ENCODE assay signal across 8 cellular contexts in the genomic region with DNA sequence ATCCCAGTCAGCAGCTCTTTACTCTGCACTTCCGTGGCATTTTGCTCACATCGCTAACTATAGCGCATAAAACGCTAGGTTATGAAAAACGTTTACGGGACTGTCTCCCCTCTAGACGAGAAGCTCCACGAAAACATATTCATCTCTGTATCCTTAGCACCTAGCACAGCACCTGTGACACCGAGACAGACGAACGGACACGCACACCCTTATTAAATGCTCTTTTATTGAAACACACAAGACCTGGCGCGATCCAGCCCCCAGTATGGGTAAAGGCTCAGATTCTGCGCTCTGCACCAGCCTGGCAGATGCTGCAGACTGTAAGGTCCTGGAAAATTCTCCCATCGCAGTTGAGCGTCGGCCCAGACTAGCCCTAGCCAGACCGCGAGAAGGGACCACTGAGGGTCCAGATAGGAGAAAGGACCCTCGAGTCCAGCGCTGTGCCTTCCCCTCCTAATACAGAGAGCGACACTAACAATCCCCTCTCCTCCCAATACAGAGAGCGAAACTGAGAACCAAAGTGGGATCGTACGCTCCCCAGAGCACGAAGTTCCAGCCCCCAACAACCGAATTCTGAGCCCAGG. TPM values are rescaled to one million over a fixed set of nuclear protein-coding genes. Genes with fewer than 3 reads are reported as not detected.
DNase-seq lines count a peak whose midpoint lies in the region; ATAC-seq and TF ChIP-seq lines count a peak whose summit lies in the region.

No MANE protein-coding gene starts in this region.

- peaks cover 5% of the 10 kb centered on the region for H3K36me3 ChIP-seq in left ventricle myocardium inferior

- CTCF ChIA-PET in AG04450 (lab: Charles Lee): interaction anchor here (5.5 kb wide), 1 partner anchor 16 kb away, joined by 49 read pairs; no protein-coding TSS in a partner anchor

- TF ChIP-seq CTCF in AG04450 (IDR thresholded peaks at IDR 0.05; ENCODE audit: low read depth, low read length) (no peak), left ventricle myocardium inferior (IDR thresholded peaks at IDR 0.05; ENCODE audit: borderline replicate concordance) (no peak)

- peak overlapping the region; percentile 91 for H3K27ac Mint-ChIP-seq in activated naive CD8-positive, alpha-beta T cell

- DNase-seq in AG04450 (ENCODE audit: low read depth, low spot score) (no peak), NCI-H2227 treated with DMSO at 0.1 percent for 48 hours (lab: John Stamatoyannopoulos, UW) (peak; percentile 50), left ventricle myocardium inferior (no peak), pons (ENCODE audit: low spot score) (peak; percentile 29), mucosa of gallbladder (ENCODE audit: low spot score) (no peak)

- H3K9me3 ChIP-seq in AG04450 (ENCODE audit: control insufficient read depth, insufficient read depth, low read length) (no peaks in the 10 kb centered on the region), left ventricle myocardium inferior (replicated peaks) (no peaks in the 10 kb centered on the region)

- peaks cover 46% of the 10 kb centered on the region for H3K4me1 ChIP-seq in left ventricle myocardium inferior

- intact Hi-C loops in left ventricle myocardium inferior (cut with micrococcal nuclease): no loop called here

- POLR2A ChIA-PET in AG04450 (lab: Yijun Ruan, JAX): no interaction called here

- H3K4me1 Mint-ChIP-seq in activated naive CD8-positive, alpha-beta T cell (ENCODE audit: low read depth): peaks cover 37% of the 10 kb centered on the region

- H3K27ac ChIP-seq in AG04450 (ENCODE audit: low read depth, low read length) (no peak overlapping the region), left ventricle myocardium inferior (replicated peaks) (peak overlapping the region; percentile 85)

- H3K36me3 Mint-ChIP-seq in activated naive CD8-positive, alpha-beta T cell: no peaks in the 10 kb centered on the region

- ATAC-seq in GM18502 (IDR thresholded peaks at IDR 0.05; ENCODE audit: poor library complexity, unreplicated experiment) (peak; percentile 45), HG02970 (IDR thresholded peaks at IDR 0.05; ENCODE audit: low FRiP score, unreplicated experiment) (peak; percentile 26)

- peaks cover 5% of the 10 kb centered on the region for H3K27me3 ChIP-seq in AG04450 (ENCODE audit: control insufficient read depth, insufficient read depth, low read length)
- no peaks in the 10 kb centered on the region for H3K27me3 ChIP-seq in left ventricle myocardium inferior (ENCODE audit: low read depth)

- peak overlapping the region; percentile 91 for H3K4me3 ChIP-seq in AG04450 (ENCODE audit: low read depth, low read length)
- H3K4me3 ChIP-seq in left ventricle myocardium inferior: peak overlapping the region; percentile 85

- no peaks in the 10 kb centered on the region for H3K9me3 Mint-ChIP-seq in activated naive CD8-positive, alpha-beta T cell (ENCODE audit: low read depth)

- H3K4me3 Mint-ChIP-seq in activated naive CD8-positive, alpha-beta T cell: peak overlapping the region; percentile 99

- no peaks in the 10 kb centered on the region for H3K27me3 Mint-ChIP-seq in activated naive CD8-positive, alpha-beta T cell

RNA-seq across cellular contexts. Expression of gene NBAS, which starts 0.6 kb away (rescaled TPM):
- polyA plus RNA-seq in AG04450 (2011; rRNA removed): 45.0 and 53.8 TPM in 2 replicates
- 124 and 125 TPM in 2 replicates for polyA minus RNA-seq in AG04450 (2011; rRNA and poly(A)+ RNA removed)
- total RNA-seq in left ventricle myocardium inferior (50.6 TPM), mucosa of gallbladder (52.7 TPM)

RNA-seq across cellular contexts. Expression of gene DDX1, which starts 31.2 kb away (rescaled TPM):
- polyA plus RNA-seq in AG04450 (2011; rRNA removed): 121 and 171 TPM in 2 replicates
- 42.3 and 72.3 TPM in 2 replicates for polyA minus RNA-seq in AG04450 (2011; rRNA and poly(A)+ RNA removed)
- total RNA-seq in left ventricle myocardium inferior: 156 TPM
- 69.1 TPM for total RNA-seq in mucosa of gallbladder

Comparison
In these comparisons a context has a peak if more than half of its experiments do, and no peak if none do; other contexts are left out.
1. DNase-seq: peak in NCI-H2227 treated with DMSO at 0.1 percent for 48 hours (single experiment) and pons (single experiment); none in AG04450 (single experiment), left ventricle myocardium inferior (single experiment) and mucosa of gallbladder (single experiment).